Comparison of ENCODE assay signal across 1 cellular context in genomic region chr14:86673523-86673969, GRCh38.
TF ChIP-seq lines count a peak whose summit lies in the region.

No MANE protein-coding gene starts in this region.

TF ChIP-seq in HepG2, 621 proteins besides CTCF, POLR2A, EP300 and RAD21 (continued from another document):
- peak; percentile 24; the same call in 1 of the 2 replicates for TF ChIP-seq DMAP1 (CRISPR knock-in tag; IDR thresholded peaks at IDR 0.05)
TF ChIP-seq in HepG2: peak in this region for 64.
